In genomic region chr5:118857700-118858099, GRCh38 we compare ENCODE assay signal across 1 cellular context.
TF ChIP-seq lines count a peak whose summit lies in the region.

No MANE protein-coding gene starts in this region.

TF ChIP-seq in GM12878, 131 proteins besides CTCF, POLR2A, EP300 and RAD21 (continued from another document):
- TF ChIP-seq, protein P1, sequence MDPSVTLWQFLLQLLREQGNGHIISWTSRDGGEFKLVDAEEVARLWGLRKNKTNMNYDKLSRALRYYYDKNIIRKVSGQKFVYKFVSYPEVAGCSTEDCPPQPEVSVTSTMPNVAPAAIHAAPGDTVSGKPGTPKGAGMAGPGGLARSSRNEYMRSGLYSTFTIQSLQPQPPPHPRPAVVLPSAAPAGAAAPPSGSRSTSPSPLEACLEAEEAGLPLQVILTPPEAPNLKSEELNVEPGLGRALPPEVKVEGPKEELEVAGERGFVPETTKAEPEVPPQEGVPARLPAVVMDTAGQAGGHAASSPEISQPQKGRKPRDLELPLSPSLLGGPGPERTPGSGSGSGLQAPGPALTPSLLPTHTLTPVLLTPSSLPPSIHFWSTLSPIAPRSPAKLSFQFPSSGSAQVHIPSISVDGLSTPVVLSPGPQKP (IDR thresholded peaks at IDR 0.05; ENCODE audit: low read depth, low read length) = no peak
- no peak for TF ChIP-seq HCFC1 (IDR thresholded peaks at IDR 0.05; ENCODE audit: low read length)
- no peak for TF ChIP-seq MYC (IDR thresholded peaks at IDR 0.05; ENCODE audit: insufficient read depth, insufficient read length, insufficient replicate concordance, low read length, severe bottlenecking)
- TF ChIP-seq IRF3 (IDR thresholded peaks at IDR 0.05) = no peak
- TF ChIP-seq RBBP5 (conservative IDR thresholded peaks at IDR 0.05) = no peak
